Comparison of ENCODE assay signal across 1 cellular context in genomic region chr22:41285820-41286638, GRCh38.
TF ChIP-seq lines count a peak whose summit lies in the region.

Gene RANGAP1, minus strand, starts transcription at chr22:41286187. Its CDS starts 5,143 bp downstream, at chr22:41281044.

TF ChIP-seq in HepG2, 621 proteins besides CTCF, POLR2A, EP300 and RAD21 (continued from another document and continues in another):
- TF ChIP-seq HMG20B (CRISPR knock-in tag; conservative IDR thresholded peaks at IDR 0.05) (no peak), MLXIP (CRISPR knock-in tag; IDR thresholded peaks at IDR 0.05; ENCODE audit: borderline replicate concordance) (no peak), ZNF232 (CRISPR knock-in tag; IDR thresholded peaks at IDR 0.05; ENCODE audit: borderline replicate concordance) (peak; percentile 45; the same call in 1 of the 2 replicates), MBD4 (IDR thresholded peaks at IDR 0.05; ENCODE audit: borderline replicate concordance, low read length) (no peak), ZHX2 (IDR thresholded peaks at IDR 0.05; ENCODE audit: low read depth) (no peak), ZHX2 (CRISPR knock-in tag; IDR thresholded peaks at IDR 0.05; ENCODE audit: borderline replicate concordance) (no peak), ZNF280B (CRISPR knock-in tag; IDR thresholded peaks at IDR 0.05; ENCODE audit: borderline replicate concordance) (0 out of 2 replicates have a peak, but pooled peaks have one; percentile 35), ZNF570 (CRISPR knock-in tag; IDR thresholded peaks at IDR 0.05; ENCODE audit: borderline replicate concordance) (no peak), ZBTB1 (CRISPR knock-in tag; IDR thresholded peaks at IDR 0.05; ENCODE audit: borderline replicate concordance) (no peak), THAP7 (CRISPR knock-in tag; IDR thresholded peaks at IDR 0.05) (no peak), ZNF616 (CRISPR knock-in tag; IDR thresholded peaks at IDR 0.05; ENCODE audit: low read depth) (no peak), ZNF564 (CRISPR knock-in tag; IDR thresholded peaks at IDR 0.05) (no peak), KIAA2018 (CRISPR knock-in tag; IDR thresholded peaks at IDR 0.05; ENCODE audit: borderline replicate concordance) (no peak), RARA (CRISPR knock-in tag; IDR thresholded peaks at IDR 0.05) (no peak), ZNF556 (CRISPR knock-in tag; IDR thresholded peaks at IDR 0.05; ENCODE audit: borderline replicate concordance) (no peak; the same call in 1 of the 2 replicates), HNRNPL (IDR thresholded peaks at IDR 0.05; ENCODE audit: low read depth, low read length) (0 out of 2 replicates have a peak, but pooled peaks have one; percentile 30), MXD4 (CRISPR knock-in tag; IDR thresholded peaks at IDR 0.05) (peak; percentile 80; the same call in 1 of the 2 replicates), HOXA5 (CRISPR knock-in tag; IDR thresholded peaks at IDR 0.05) (peak; percentile 83; the same call in 1 of the 2 replicates), CEBPZ (IDR thresholded peaks at IDR 0.05; ENCODE audit: low read length) (no peak), BRD4 (CRISPR knock-in tag; IDR thresholded peaks at IDR 0.05) (no peak), FOXO4 (CRISPR knock-in tag; conservative IDR thresholded peaks at IDR 0.05) (no peak)
